In genomic region chr7:195830-196128, GRCh38 we compare ENCODE assay signal across 17 cellular contexts.
DNase-seq lines count a peak whose midpoint lies in the region; ATAC-seq and TF ChIP-seq lines count a peak whose summit lies in the region.
"Had no signal": no experiment of that assay in that cellular context is flagged by ENCODE, and none has a peak within 500 bp of the region (broad histone marks: within the 10 kb centered on the region; RNA-seq: fewer than 3 reads in every experiment).

No MANE protein-coding gene starts in this region.

- H3K4me3 ChIP-seq in HUES6 (ENCODE audit: low read depth, low read length) (0 out of 2 replicates have a peak overlapping the region, but pooled peaks have one; percentile 70), choroid plexus epithelial cell (ENCODE audit: low read depth, low read length) (peak overlapping the region; percentile 83), muscle layer of duodenum (ENCODE audit: low read depth in 1 of 2, low read length in 2 of 2) (peak overlapping the region; percentile 87 to 88), subcutaneous abdominal adipose tissue (ENCODE audit: low read depth in 1 of 5, low read length in 5 of 5) (peak overlapping the region in 3 of 5 donors; percentile 44 to 80 (median 79))
- H3K4me3 ChIP-seq: body of pancreas had no signal

- H3K4me1 ChIP-seq in HUES6 (ENCODE audit: control insufficient read depth, insufficient read depth, low read length) (peaks cover 27% of the 10 kb centered on the region), muscle layer of duodenum (ENCODE audit: control insufficient read depth in 1 of 2, insufficient read depth in 2 of 2, low read length in 2 of 2) (peaks cover 3 to 59% of the 10 kb centered on the region in 2 donors), subcutaneous abdominal adipose tissue (ENCODE audit: control insufficient read depth in 5 of 5, insufficient read depth in 5 of 5, low read length in 5 of 5) (peaks cover 12 to 49% (median 43%) of the 10 kb centered on the region in 5 donors)

- H3K27ac ChIP-seq in HUES6 (ENCODE audit: low read depth, low read length) (no peak overlapping the region), muscle layer of duodenum (ENCODE audit: low read length) (no peak overlapping the region), subcutaneous abdominal adipose tissue (ENCODE audit: low read depth, low read length) (no peak overlapping the region)
- H3K27ac ChIP-seq: body of pancreas had no signal

- H3K9ac ChIP-seq in HUES6 (ENCODE audit: low read length) (no peak overlapping the region), subcutaneous abdominal adipose tissue (ENCODE audit: low read length in 5 of 5) (peak overlapping the region in 1 of 5 donors; percentile 84)

- H3K9me3 ChIP-seq in HUES6 (ENCODE audit: control insufficient read depth, insufficient read depth, low read depth, low read length): no peaks in the 10 kb centered on the region
- H3K9me3 ChIP-seq in muscle layer of duodenum (ENCODE audit: control insufficient read depth in 1 of 2, low read length in 2 of 2): no peaks in the 10 kb centered on the region
- H3K9me3 ChIP-seq in subcutaneous abdominal adipose tissue (ENCODE audit: control insufficient read depth in 5 of 5, low read length in 5 of 5): no peaks in the 10 kb centered on the region
- H3K9me3 ChIP-seq: body of pancreas had no signal

- H3K27me3 ChIP-seq in HUES6 (ENCODE audit: control insufficient read depth, insufficient read depth, low read length): peaks cover 11% of the 10 kb centered on the region; the same call in 1 of the 2 replicates
- H3K27me3 ChIP-seq in muscle layer of duodenum (ENCODE audit: low read depth, low read length): no peaks in the 10 kb centered on the region
- no peaks in the 10 kb centered on the region for H3K27me3 ChIP-seq in subcutaneous abdominal adipose tissue (ENCODE audit: control insufficient read depth in 5 of 5, insufficient read depth in 4 of 5, low read length in 5 of 5)
- H3K27me3 ChIP-seq: body of pancreas had no signal

- ATAC-seq in HG02981 (IDR thresholded peaks at IDR 0.05; ENCODE audit: unreplicated experiment): no peak
- ATAC-seq in GM21717 (IDR thresholded peaks at IDR 0.05; ENCODE audit: unreplicated experiment): no peak
- ATAC-seq in HG02763 (IDR thresholded peaks at IDR 0.05; ENCODE audit: unreplicated experiment): no peak
- ATAC-seq: activated CD4-positive, CD25-positive, alpha-beta regulatory T cell treated with anti-CD3 and anti-CD28 coated beads, Interleukin-2, amount 50 U/mL, for 24 hours; activated CD8-positive, alpha-beta memory T cell treated with anti-CD3 and anti-CD28 coated beads, Interleukin-2, amount 10 ng/mL, durations not matched to agents 7 days and 5 days; body of pancreas had no signal

- no peak for DNase-seq in choroid plexus epithelial cell (ENCODE audit: low read depth)
- DNase-seq: activated CD8-positive, alpha-beta memory T cell treated with anti-CD3 and anti-CD28 coated beads, Interleukin-2, amount 10 ng/mL, durations not matched to agents 7 days and 5 days; activated gamma-delta T cell treated with Interleukin-2 at 50 U/mL for 16 hours; body of pancreas; effector CD4-positive, alpha-beta T cell; foreskin melanocyte; H7; NCI-H1105; NCI-H2171; NCI-H82 had no signal

- TF ChIP-seq CTCF in choroid plexus epithelial cell (conservative IDR thresholded peaks at IDR 0.05; ENCODE audit: low read depth, low read length): no peak

- peaks cover 48% of the 10 kb centered on the region for H3K36me3 ChIP-seq in HUES6 (ENCODE audit: control insufficient read depth, insufficient read depth, low read length)
- peaks cover 46% of the 10 kb centered on the region in 2 donors for H3K36me3 ChIP-seq in muscle layer of duodenum (ENCODE audit: control insufficient read depth in 1 of 2, insufficient read depth in 2 of 2, low read length in 2 of 2)
- H3K36me3 ChIP-seq in subcutaneous abdominal adipose tissue (ENCODE audit: control insufficient read depth in 5 of 5, insufficient read depth in 5 of 5, low read length in 5 of 5): peaks cover 0 to 53% (median 41%) of the 10 kb centered on the region in 5 donors
